ENCODE assay signal across 11 cellular contexts in the genomic region with DNA sequence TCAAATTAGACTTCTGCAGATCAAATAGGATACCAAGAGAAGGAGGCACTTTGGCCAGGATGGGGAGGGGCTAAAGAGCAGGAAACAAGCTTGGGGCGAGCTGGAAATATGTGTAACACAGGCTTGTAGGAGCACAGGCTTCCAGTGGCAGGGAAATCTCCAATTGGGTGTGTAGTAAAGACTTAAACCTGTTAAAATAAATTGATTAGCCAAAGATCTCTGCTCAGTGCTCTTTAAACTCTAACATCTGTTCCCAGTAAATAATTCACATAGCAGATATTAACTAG.
"Had no signal": no experiment of that assay in that cellular context is flagged by ENCODE, and none has a peak within 500 bp of the region (broad histone marks: within the 10 kb centered on the region; RNA-seq: fewer than 3 reads in every experiment).

No MANE protein-coding gene starts in this region.

- H3K36me3 Mint-ChIP-seq: stimulated activated naive B cell treated with anti-CD40 and anti-IgM and Interleukin-4, amounts not matched to agents 10 μg/mL and 1 μg/mL and 100 μg/mL, for 72 hours; type B pancreatic cell had no signal

- H3K36me3 ChIP-seq: esophagus squamous epithelium had no signal

- H3K27ac Mint-ChIP-seq: stimulated activated naive B cell treated with anti-CD40 and anti-IgM and Interleukin-4, amounts not matched to agents 10 μg/mL and 1 μg/mL and 100 μg/mL, for 72 hours; T-helper 1 cell treated with Interleukin-12 subunit alpha and Interleukin-12 subunit beta and Interleukin-4 antibody, amounts not matched to agents 30 μg/mL and 1 μg/mL, for 36 hours; type B pancreatic cell had no signal

- H3K9me3 ChIP-seq: esophagus squamous epithelium had no signal

- ATAC-seq: activated CD8-positive, alpha-beta memory T cell treated with anti-CD3 and anti-CD28 coated beads, Interleukin-2, amount 10 ng/mL, durations not matched to agents 7 days and 5 days; activated T-cell treated with anti-CD3 and anti-CD28 coated beads, Interleukin-2, amount 50 U/mL, for 4 hours; stimulated activated naive B cell treated with anti-CD40 and anti-IgM and Interleukin-4, amounts not matched to agents 10 μg/mL and 1 μg/mL and 100 μg/mL, for 72 hours had no signal

- H3K27ac ChIP-seq: esophagus squamous epithelium, SK-N-MC had no signal

- H3K4me3 Mint-ChIP-seq: activated CD8-positive, alpha-beta memory T cell treated with anti-CD3 and anti-CD28 coated beads, Interleukin-2, amount 10 ng/mL, durations not matched to agents 7 days and 5 days; activated T-cell treated with anti-CD3 and anti-CD28 coated beads, Interleukin-2, amount 50 U/mL, for 4 hours; stimulated activated naive B cell treated with anti-CD40 and anti-IgM and Interleukin-4, amounts not matched to agents 10 μg/mL and 1 μg/mL and 100 μg/mL, for 72 hours; T-helper 1 cell treated with Interleukin-12 subunit alpha and Interleukin-12 subunit beta and Interleukin-4 antibody, amounts not matched to agents 30 μg/mL and 1 μg/mL, for 36 hours; type B pancreatic cell had no signal

- DNase-seq: activated CD4-positive, CD25-positive, alpha-beta regulatory T cell; activated CD8-positive, alpha-beta memory T cell treated with anti-CD3 and anti-CD28 coated beads, Interleukin-2, amount 10 ng/mL, durations not matched to agents 7 days and 5 days; activated effector memory CD4-positive, alpha-beta T cell treated with anti-CD3 and anti-CD28 coated beads, Interleukin-2, amount 50 U/mL, for 16 hours; activated T-cell treated with anti-CD3 and anti-CD28 coated beads, Interleukin-2, amount 50 U/mL, for 4 hours; esophagus squamous epithelium; posterior cingulate gyrus; stimulated activated CD4-positive, alpha-beta T cell treated with anti-CD3 and anti-CD28 coated beads, Interleukin-1b, Interleukin-23, amount 100 ng/mL, for 48 hours; stimulated activated naive B cell treated with anti-CD40 and anti-IgM and Interleukin-4, amounts not matched to agents 10 μg/mL and 1 μg/mL and 100 μg/mL, for 72 hours had no signal

- H3K4me3 ChIP-seq: esophagus squamous epithelium, SK-N-MC had no signal

- H3K9me3 Mint-ChIP-seq: activated T-cell treated with anti-CD3 and anti-CD28 coated beads, Interleukin-2, amount 50 U/mL, for 4 hours; stimulated activated naive B cell treated with anti-CD40 and anti-IgM and Interleukin-4, amounts not matched to agents 10 μg/mL and 1 μg/mL and 100 μg/mL, for 72 hours; T-helper 1 cell treated with Interleukin-12 subunit alpha and Interleukin-12 subunit beta and Interleukin-4 antibody, amounts not matched to agents 30 μg/mL and 1 μg/mL, for 36 hours; type B pancreatic cell had no signal
